In the genomic region with DNA sequence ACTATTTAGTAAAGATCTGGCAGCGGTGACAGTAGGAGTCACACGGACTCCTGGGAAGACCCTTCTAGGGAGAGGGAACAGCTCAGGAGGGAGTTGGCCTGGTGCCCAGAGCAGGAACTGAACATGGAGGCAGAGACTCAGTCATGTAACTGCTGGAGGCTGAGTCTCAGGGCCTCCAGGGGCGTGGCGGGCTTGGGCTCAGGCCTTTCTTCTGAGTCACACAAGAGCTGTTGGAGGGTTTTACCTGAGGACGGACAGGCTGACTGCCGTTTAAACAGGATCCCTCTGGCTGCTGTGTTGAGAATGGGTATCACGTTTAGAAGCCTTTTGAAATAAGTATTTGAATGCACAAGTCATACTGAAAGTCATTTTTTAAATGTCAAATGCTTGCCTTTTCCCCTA, we compare ENCODE assay signal across 10 cellular contexts. TPM values are rescaled to one million over a fixed set of nuclear protein-coding genes. Genes with fewer than 3 reads are reported as not detected.
A peak's percentile ranks its signal among the peaks of the same experiment; 100 is the strongest.
DNase-seq lines count a peak whose midpoint lies in the region; ATAC-seq and TF ChIP-seq lines count a peak whose summit lies in the region.
"Had no signal": no experiment of that assay in that cellular context is flagged by ENCODE, and none has a peak within 500 bp of the region (broad histone marks: within the 10 kb centered on the region; RNA-seq: fewer than 3 reads in every experiment).

No MANE protein-coding gene starts in this region.

- peak in 1 of 2 donors; percentile 69 for TF ChIP-seq POLR2A in Peyer's patch (IDR thresholded peaks at IDR 0.05)

- intact Hi-C loops in dorsolateral prefrontal cortex (cut with DNase I): no loop called here

- no peaks in the 10 kb centered on the region for H3K9me3 Mint-ChIP-seq in nephron progenitor cell

- H3K36me3 ChIP-seq in Peyer's patch: no peaks in the 10 kb centered on the region

- H3K27ac ChIP-seq in Peyer's patch (peak overlapping the region in 3 of 4 donors; percentile 58 to 91 (median 87)), dorsolateral prefrontal cortex (no peak overlapping the region)

- H3K4me3 ChIP-seq in Peyer's patch: no peak overlapping the region
- H3K4me3 ChIP-seq in dorsolateral prefrontal cortex: no peak overlapping the region
- H3K4me3 ChIP-seq: lung had no signal

- H3K36me3 Mint-ChIP-seq in nephron progenitor cell (ENCODE audit: low read depth): no peaks in the 10 kb centered on the region

- peaks cover 4% of the 10 kb centered on the region for H3K27me3 Mint-ChIP-seq in nephron progenitor cell (ENCODE audit: low read depth, poor library complexity)

- H3K4me1 ChIP-seq in Peyer's patch: peaks cover 0 to 41% (median 0%) of the 10 kb centered on the region in 4 donors

- H3K27ac Mint-ChIP-seq in nephron progenitor cell: no peak overlapping the region

- no peak overlapping the region for H3K4me3 Mint-ChIP-seq in nephron progenitor cell

- peak; percentile 24 for DNase-seq in COLO668 (lab: John Stamatoyannopoulos, UW; ENCODE audit: unreplicated experiment)
- DNase-seq in Peyer's patch: peak in 2 of 3 donors; percentile 90 to 92
- DNase-seq in iris pigment epithelial cell (ENCODE audit: low read depth): peak; percentile 74
- no peak for DNase-seq in nephron progenitor cell
- DNase-seq in GDM1 (lab: John Stamatoyannopoulos, UW): no peak
- no peak for DNase-seq in dorsolateral prefrontal cortex
- DNase-seq: SIG-M5 had no signal

- peak; percentile 50 for ATAC-seq in GM21367 (IDR thresholded peaks at IDR 0.05; ENCODE audit: unreplicated experiment)
- no peak for ATAC-seq in HG03520 (IDR thresholded peaks at IDR 0.05; ENCODE audit: unreplicated experiment)

- H3K27me3 ChIP-seq in Peyer's patch: no peaks in the 10 kb centered on the region
- H3K27me3 ChIP-seq in dorsolateral prefrontal cortex: no peaks in the 10 kb centered on the region

- H3K9me3 ChIP-seq in Peyer's patch: no peaks in the 10 kb centered on the region

- TF ChIP-seq CTCF in Peyer's patch (IDR thresholded peaks at IDR 0.05) (peak in 2 of 6 experiments; percentile 10 to 26), nephron progenitor cell (IDR thresholded peaks at IDR 0.05) (no peak), dorsolateral prefrontal cortex (IDR thresholded peaks at IDR 0.05 in 54 of 56, conservative IDR thresholded peaks at IDR 0.05 in 2 of 56; ENCODE audit: low read depth in 1 of 56, partially characterized antibody in 56 of 56) (no peak)

- peaks cover 30% of the 10 kb centered on the region for H3K4me1 Mint-ChIP-seq in nephron progenitor cell

RNA-seq across cellular contexts. Expression of gene ETS2, which starts 7.2 kb away (rescaled TPM):
- total RNA-seq in Peyer's patch: 100 to 1,000 TPM; 127 to 186 (median 147) TPM
- 100 to 1,000 TPM in 86 of 120 experiments, 10 to 100 TPM in 34; 47.9 to 194 (median 111) TPM for total RNA-seq in dorsolateral prefrontal cortex

Comparison
In these comparisons a context has a peak if more than half of its experiments do, and no peak if none do; other contexts are left out.
1. DNase-seq: peak in COLO668 (single experiment), Peyer's patch (2 of 3) and iris pigment epithelial cell (single experiment); none in nephron progenitor cell (single experiment), GDM1 (single experiment) and dorsolateral prefrontal cortex (0 of 10).
2. H3K27ac ChIP-seq: peak in Peyer's patch (3 of 4); none in dorsolateral prefrontal cortex (0 of 59).